28 cellular contexts compared by ENCODE assay signal in genomic region chrX:50469206-50469605, GRCh38. TPM values are rescaled to one million over a fixed set of nuclear protein-coding genes. Genes with fewer than 3 reads are reported as not detected.
DNase-seq lines count a peak whose midpoint lies in the region; ATAC-seq and TF ChIP-seq lines count a peak whose summit lies in the region.
"Had no signal": no experiment of that assay in that cellular context is flagged by ENCODE, and none has a peak within 500 bp of the region (broad histone marks: within the 10 kb centered on the region; RNA-seq: fewer than 3 reads in every experiment).

No MANE protein-coding gene starts in this region.

- peak overlapping the region; percentile 29 for H3K9ac ChIP-seq in H9 (ENCODE audit: extremely low read depth, insufficient read length, low read length)
- H3K9ac ChIP-seq in endodermal cell (ENCODE audit: extremely low read depth, low read length, poor library complexity, severe bottlenecking), result no peak overlapping the region
- no peak overlapping the region for H3K9ac ChIP-seq in mesendoderm (ENCODE audit: low read length)

- H3K14ac ChIP-seq in H9 (ENCODE audit: insufficient read depth, low read length), result no peak overlapping the region; the same call in 1 of the 2 replicates

- H2AK5ac ChIP-seq in H9 (ENCODE audit: insufficient read length, low read length), result no peak overlapping the region
- no peak overlapping the region for H2AK5ac ChIP-seq in mesendoderm (ENCODE audit: low read length)

- no peaks in the 10 kb centered on the region for H3K9me3 ChIP-seq in Caco-2
- no peaks in the 10 kb centered on the region for H3K9me3 ChIP-seq in H9 (ENCODE audit: control insufficient read depth, low read depth, low read length)
- no peaks in the 10 kb centered on the region for H3K9me3 ChIP-seq in endodermal cell (ENCODE audit: control insufficient read depth, low read length)
- H3K9me3 ChIP-seq: left lung, psoas muscle, spleen, upper lobe of left lung had no signal

- POLR2A ChIA-PET in Caco-2 (lab: Charles Lee), result no interaction called here

- peak overlapping the region; percentile 57 for H3K4me3 Mint-ChIP-seq in Caco-2 (ENCODE audit: unreplicated experiment)
- H3K4me3 Mint-ChIP-seq in H9, result peak overlapping the region; percentile 65 to 91
- H3K4me3 Mint-ChIP-seq in endodermal cell, result peak overlapping the region; percentile 55
- H3K4me3 Mint-ChIP-seq: activated CD4-positive, alpha-beta T cell treated with anti-CD3 and anti-CD28 coated beads, Interleukin-2, amount 10 ng/mL, durations not matched to agents 24 days and 14 days; activated CD8-positive, alpha-beta memory T cell treated with anti-CD3 and anti-CD28 coated beads, Interleukin-2, amount 10 ng/mL, durations not matched to agents 7 days and 5 days; activated naive CD8-positive, alpha-beta T cell treated with anti-CD3 and anti-CD28 coated beads, Interleukin-2, amount 10 ng/mL, durations not matched to agents 7 days and 5 days; stimulated activated naive CD8-positive, alpha-beta T cell treated with anti-CD3 and anti-CD28 coated beads, Interleukin-15, amount 100 ng/mL, for 72 hours; T-cell had no signal

- H3K27ac ChIP-seq in H9 (ENCODE audit: insufficient read length, low read depth, low read length) (no peak overlapping the region), endodermal cell (ENCODE audit: low read depth, low read length) (no peak overlapping the region), mesendoderm (ENCODE audit: low read depth, low read length) (no peak overlapping the region)
- H3K27ac ChIP-seq: coronary artery, left lung, psoas muscle, spleen, upper lobe of left lung had no signal

- H3K4me2 ChIP-seq in H9 (ENCODE audit: insufficient read depth, insufficient read length, low read length), result peak overlapping the region; percentile 99
- peak overlapping the region; percentile 36 for H3K4me2 ChIP-seq in mesendoderm (ENCODE audit: low read length)

- H3T11ph ChIP-seq in H9 (ENCODE audit: low read length), result no peak overlapping the region

- H2BK12ac ChIP-seq in H9 (ENCODE audit: insufficient read length, low read depth, low read length), result no peak overlapping the region

- H3K79me2 ChIP-seq in H9 (ENCODE audit: insufficient read depth, low read length) (no peaks in the 10 kb centered on the region), mesendoderm (ENCODE audit: control insufficient read depth, insufficient read depth, low read length) (no peaks in the 10 kb centered on the region)

- H3K4me1 Mint-ChIP-seq in Caco-2 (ENCODE audit: low read depth, unreplicated experiment), result peaks cover 9% of the 10 kb centered on the region
- H3K4me1 Mint-ChIP-seq in H9, result peaks cover 19 to 40% of the 10 kb centered on the region in 2 experiments
- peaks cover 3% of the 10 kb centered on the region for H3K4me1 Mint-ChIP-seq in endodermal cell
- H3K4me1 Mint-ChIP-seq: activated CD4-positive, alpha-beta T cell treated with anti-CD3 and anti-CD28 coated beads, Interleukin-2, amount 10 ng/mL, durations not matched to agents 24 days and 14 days; activated CD8-positive, alpha-beta memory T cell treated with anti-CD3 and anti-CD28 coated beads, Interleukin-2, amount 10 ng/mL, durations not matched to agents 7 days and 5 days had no signal

- intact Hi-C loops in Caco-2 (cut with micrococcal nuclease; ENCODE audit: unreplicated experiment), result no loop called here

- H3K4me3 ChIP-seq in Caco-2 (ENCODE audit: low read depth, low read length) (peak overlapping the region; percentile 16), endodermal cell (ENCODE audit: low read length) (peak overlapping the region; percentile 53), mesendoderm (ENCODE audit: low read length) (no peak overlapping the region)
- H3K4me3 ChIP-seq: coronary artery, left lung, psoas muscle, spleen, upper lobe of left lung had no signal

- H4K91ac ChIP-seq in H9 (ENCODE audit: insufficient read length, low read depth, low read length), result no peak overlapping the region

- H3K23ac ChIP-seq in H9 (ENCODE audit: insufficient read length, low read depth, low read length) (no peak overlapping the region), mesendoderm (ENCODE audit: low read length) (no peak overlapping the region)

- H2AFZ ChIP-seq in H9 (ENCODE audit: low read length), result no peak overlapping the region

- no peak overlapping the region for H3K4ac ChIP-seq in H9 (ENCODE audit: low read depth, low read length)
- no peak overlapping the region for H3K4ac ChIP-seq in mesendoderm (ENCODE audit: low read depth, low read length)

- H2BK120ac ChIP-seq in H9 (ENCODE audit: low read depth, low read length, poor library complexity, severe bottlenecking) (no peak overlapping the region), mesendoderm (ENCODE audit: low read depth, low read length) (no peak overlapping the region)

- no peak for TF ChIP-seq CTCF in Caco-2 (IDR thresholded peaks at IDR 0.05; ENCODE audit: insufficient read depth in 1 of 2, low read depth in 1 of 2, low read length in 1 of 2, severe bottlenecking in 1 of 2, unreplicated experiment in 1 of 2)
- 0 out of 3 replicates have a peak, but pooled peaks have one; percentile 17 for TF ChIP-seq CTCF in H9 (conservative IDR thresholded peaks at IDR 0.05)
- peak; percentile 24 for TF ChIP-seq CTCF in endodermal cell (conservative IDR thresholded peaks at IDR 0.05)

- no peaks in the 10 kb centered on the region for H3K36me3 ChIP-seq in Caco-2 (ENCODE audit: control insufficient read depth, insufficient read depth, low read length)
- no peaks in the 10 kb centered on the region for H3K36me3 ChIP-seq in endodermal cell (ENCODE audit: control insufficient read depth, insufficient read depth, low read length)
- H3K36me3 ChIP-seq in mesendoderm (ENCODE audit: control insufficient read depth, insufficient read depth, low read length), result no peaks in the 10 kb centered on the region
- H3K36me3 ChIP-seq: left lung, spleen, upper lobe of left lung had no signal

- H3K27ac Mint-ChIP-seq in Caco-2 (ENCODE audit: unreplicated experiment) (no peak overlapping the region), H9 (no peak overlapping the region), endodermal cell (no peak overlapping the region)
- H3K27ac Mint-ChIP-seq: activated CD4-positive, alpha-beta T cell treated with anti-CD3 and anti-CD28 coated beads, Interleukin-2, amount 10 ng/mL, durations not matched to agents 24 days and 14 days; activated CD8-positive, alpha-beta memory T cell treated with anti-CD3 and anti-CD28 coated beads, Interleukin-2, amount 10 ng/mL, durations not matched to agents 7 days and 5 days; activated naive CD8-positive, alpha-beta T cell treated with anti-CD3 and anti-CD28 coated beads, Interleukin-2, amount 10 ng/mL, durations not matched to agents 7 days and 5 days; natural killer cell treated with Interleukin-12 subunit alpha and Interleukin-12 subunit beta and Interleukin-15 and Interleukin-18, amount 100 ng/mL, for 72 hours; stimulated activated naive CD8-positive, alpha-beta T cell treated with anti-CD3 and anti-CD28 coated beads, Interleukin-15, amount 100 ng/mL, for 72 hours; T-cell had no signal

- no peak overlapping the region for H3K56ac ChIP-seq in H9 (ENCODE audit: insufficient read length, low read depth, low read length)
- H3K56ac ChIP-seq in mesendoderm (ENCODE audit: low read length), result no peak overlapping the region

- DNase-seq in Caco-2 (peak in 1 of 2 experiments; percentile 12), H9 (peak; percentile 30), endodermal cell (peak; percentile 65), mesendoderm (no peak), NCI-H2196 (lab: John Stamatoyannopoulos, UW; ENCODE audit: unreplicated experiment) (no peak), T-helper 9 cell (no peak)
- no peak for DNase-seq in effector CD8-positive, alpha-beta T cell (lab: John Stamatoyannopoulos, UW)
- DNase-seq: activated CD4-positive, alpha-beta T cell treated with anti-CD3 and anti-CD28 coated beads, Interleukin-2, amount 10 ng/mL, durations not matched to agents 24 days and 14 days; activated CD8-positive, alpha-beta memory T cell treated with anti-CD3 and anti-CD28 coated beads, Interleukin-2, amount 10 ng/mL, durations not matched to agents 7 days and 5 days; activated naive CD8-positive, alpha-beta T cell treated with anti-CD3 and anti-CD28 coated beads, Interleukin-2, amount 10 ng/mL, durations not matched to agents 7 days and 5 days; midbrain; NCI-H1417; SHP77; spleen; stimulated activated CD4-positive, alpha-beta T cell treated with anti-CD3 and anti-CD28 coated beads, Interleukin-4, amount 100 ng/mL, for 24 hours; stimulated activated naive CD8-positive, alpha-beta T cell treated with anti-CD3 and anti-CD28 coated beads, Interleukin-15, amount 100 ng/mL, for 72 hours; T-cell had no signal

- H3K27me3 ChIP-seq in Caco-2 (replicated peaks; ENCODE audit: control insufficient read depth, insufficient read depth, low read length), result no peaks in the 10 kb centered on the region
- H3K27me3 ChIP-seq in H9 (ENCODE audit: insufficient read depth, low read length), result peaks cover 26% of the 10 kb centered on the region
- H3K27me3 ChIP-seq in endodermal cell (ENCODE audit: control insufficient read depth, insufficient read depth, low read length, poor library complexity, severe bottlenecking), result peaks cover 65% of the 10 kb centered on the region
- peaks cover 12% of the 10 kb centered on the region for H3K27me3 ChIP-seq in mesendoderm (ENCODE audit: insufficient read depth, low read length, poor library complexity)

- H4K5ac ChIP-seq in H9 (ENCODE audit: insufficient read length, low read depth, low read length), result no peak overlapping the region
- H4K5ac ChIP-seq in mesendoderm (ENCODE audit: low read length), result no peak overlapping the region

- WGBS in H9 (ENCODE audit: extremely low coverage, insufficient read length, low lambda C conversion rate), result no CpG with 5 or more reads among the region's 24 CpGs
- WGBS in endodermal cell (ENCODE audit: insufficient coverage in 1 of 2, insufficient read length in 1 of 2), 2 experiments, result 0% methylated on average over 1 to 23 of the region's 24 CpGs
- no CpG with 5 or more reads among the region's 24 CpGs for WGBS in mesendoderm (ENCODE audit: extremely low coverage, insufficient coverage, low lambda C conversion rate)

- H3K4me1 ChIP-seq in Caco-2 (no peaks in the 10 kb centered on the region), H9 (ENCODE audit: insufficient read depth, low read length) (peaks cover 10% of the 10 kb centered on the region; the same call in 1 of the 2 replicates), endodermal cell (ENCODE audit: control insufficient read depth, insufficient read depth, low read length) (no peaks in the 10 kb centered on the region), mesendoderm (ENCODE audit: control insufficient read depth, low read depth, low read length) (no peaks in the 10 kb centered on the region)
- H3K4me1 ChIP-seq: left lung, psoas muscle had no signal

- H3K27me3 Mint-ChIP-seq in Caco-2 (ENCODE audit: insufficient read depth, unreplicated experiment) (peaks cover 13% of the 10 kb centered on the region), H9 (ENCODE audit: low read depth) (peaks cover 74% of the 10 kb centered on the region), endodermal cell (ENCODE audit: insufficient read depth) (peaks cover 84% of the 10 kb centered on the region)

- H3K18ac ChIP-seq in H9 (ENCODE audit: insufficient read length, low read depth, low read length), result no peak overlapping the region
- no peak overlapping the region for H3K18ac ChIP-seq in mesendoderm (ENCODE audit: low read length)

- CTCF ChIA-PET in Caco-2 (lab: Charles Lee), result no interaction called here

- H2BK20ac ChIP-seq in H9 (ENCODE audit: low read depth, low read length, poor library complexity, severe bottlenecking), result no peak overlapping the region

- H4K20me1 ChIP-seq in H9 (ENCODE audit: control insufficient read depth, insufficient read depth, insufficient read length), result no peaks in the 10 kb centered on the region

- H4K8ac ChIP-seq in H9 (replicated peaks; ENCODE audit: insufficient read length, low read depth, low read length) (no peak overlapping the region), mesendoderm (ENCODE audit: low read depth, low read length) (no peak overlapping the region)

- H3K79me1 ChIP-seq in H9 (ENCODE audit: insufficient read depth, low read depth, low read length, poor library complexity, severe bottlenecking) (no peaks in the 10 kb centered on the region), mesendoderm (ENCODE audit: low read length) (no peaks in the 10 kb centered on the region)

- H2BK5ac ChIP-seq in H9 (ENCODE audit: insufficient read length, low read length) (no peak overlapping the region), mesendoderm (ENCODE audit: low read length) (no peak overlapping the region)

- peaks cover 23% of the 10 kb centered on the region for H3K23me2 ChIP-seq in H9 (ENCODE audit: insufficient read length, low read depth, low read length, poor library complexity, severe bottlenecking)

- H2BK15ac ChIP-seq in H9 (ENCODE audit: low read depth, low read length) (no peak overlapping the region), mesendoderm (replicated peaks; ENCODE audit: low read depth) (no peak overlapping the region)

- H3K36me3 Mint-ChIP-seq in Caco-2 (ENCODE audit: insufficient read depth, unreplicated experiment), result no peaks in the 10 kb centered on the region
- peaks cover 0 to 11% (median 0%) of the 10 kb centered on the region in 3 experiments; a peak in 5 of 7 replicates for H3K36me3 Mint-ChIP-seq in H9 (ENCODE audit: insufficient read depth in 1 of 3, low read depth in 3 of 3)
- no peaks in the 10 kb centered on the region for H3K36me3 Mint-ChIP-seq in endodermal cell (ENCODE audit: low read depth)
- H3K36me3 Mint-ChIP-seq: activated naive CD8-positive, alpha-beta T cell treated with anti-CD3 and anti-CD28 coated beads, Interleukin-2, amount 10 ng/mL, durations not matched to agents 7 days and 5 days; natural killer cell treated with Interleukin-12 subunit alpha and Interleukin-12 subunit beta and Interleukin-15 and Interleukin-18, amount 100 ng/mL, for 72 hours; T-cell had no signal

- ATAC-seq in GM19351 (IDR thresholded peaks at IDR 0.05; ENCODE audit: unreplicated experiment), result no peak
- ATAC-seq: activated CD8-positive, alpha-beta memory T cell treated with anti-CD3 and anti-CD28 coated beads, Interleukin-2, amount 10 ng/mL, durations not matched to agents 7 days and 5 days; HCT116; left lung; psoas muscle; stimulated activated naive CD8-positive, alpha-beta T cell treated with anti-CD3 and anti-CD28 coated beads, Interleukin-15, amount 100 ng/mL, for 72 hours; T-cell had no signal

- BruUV-seq in Caco-2 (replicated peaks; lab: Mats Ljungman, UMichigan), result no TSS peak

- H3K9me3 Mint-ChIP-seq in Caco-2 (ENCODE audit: unreplicated experiment) (no peaks in the 10 kb centered on the region), H9 (peaks cover 52 to 59% of the 10 kb centered on the region in 2 experiments), endodermal cell (peaks cover 37% of the 10 kb centered on the region)
- H3K9me3 Mint-ChIP-seq: activated CD4-positive, alpha-beta T cell treated with anti-CD3 and anti-CD28 coated beads, Interleukin-2, amount 10 ng/mL, durations not matched to agents 24 days and 14 days; activated naive CD8-positive, alpha-beta T cell treated with anti-CD3 and anti-CD28 coated beads, Interleukin-2, amount 10 ng/mL, durations not matched to agents 7 days and 5 days; natural killer cell treated with Interleukin-12 subunit alpha and Interleukin-12 subunit beta and Interleukin-15 and Interleukin-18, amount 100 ng/mL, for 72 hours; stimulated activated naive CD8-positive, alpha-beta T cell treated with anti-CD3 and anti-CD28 coated beads, Interleukin-15, amount 100 ng/mL, for 72 hours; T-cell had no signal

RNA-seq across cellular contexts. Expression of gene DGKK, which starts 1.4 kb away (rescaled TPM):
- total RNA-seq in Caco-2 (2022) (2.5 and 3.7 TPM in 2 replicates), H9 (2021) (1.4 and 1.6 TPM in 2 replicates), endodermal cell (1 to 10 TPM; 3.5 to 4.8 TPM)
- 1.4 TPM for polyA plus RNA-seq in endodermal cell (2013, experiment 1 of 2)
- polyA plus RNA-seq in endodermal cell (2013, experiment 2 of 2), result 1.4 TPM
- 0.79 TPM for polyA plus RNA-seq in mesendoderm (2013, experiment 1 of 2)
- 0.81 TPM for polyA plus RNA-seq in mesendoderm (2013, experiment 2 of 2)
- total RNA-seq: activated CD4-positive, alpha-beta T cell treated with anti-CD3 and anti-CD28 coated beads, Interleukin-2, amount 10 ng/mL, durations not matched to agents 24 days and 14 days; activated CD8-positive, alpha-beta memory T cell treated with anti-CD3 and anti-CD28 coated beads, Interleukin-2, amount 10 ng/mL, durations not matched to agents 7 days and 5 days; activated naive CD8-positive, alpha-beta T cell treated with anti-CD3 and anti-CD28 coated beads, Interleukin-2, amount 10 ng/mL, durations not matched to agents 7 days and 5 days; fibroblast of villous mesenchyme; HT1080; LHCN-M2; OCI-LY7; psoas muscle had no signal

Comparison
In these comparisons a context has a peak if more than half of its experiments do, and no peak if none do; other contexts are left out.
1. DNase-seq: peak in H9 (single experiment) and endodermal cell (single experiment); none in mesendoderm (single experiment), NCI-H2196 (single experiment), effector CD8-positive, alpha-beta T cell (single experiment) and T-helper 9 cell (single experiment).
2. CTCF ChIP-seq: peak in H9 (single experiment) and endodermal cell (single experiment); none in Caco-2 (0 of 2).
3. Peak in every context shown above with its lines, with median percentiles within 50 percentile points of each other: H3K4me3 Mint-ChIP-seq.